In genomic region chr3:149967067-149967685, GRCh38 we compare ENCODE assay signal across 8 cellular contexts. TPM values are rescaled to one million over a fixed set of nuclear protein-coding genes. Genes with fewer than 3 reads are reported as not detected.
A peak's percentile ranks its signal among the peaks of the same experiment; 100 is the strongest.
DNase-seq lines count a peak whose midpoint lies in the region; ATAC-seq and TF ChIP-seq lines count a peak whose summit lies in the region.

No MANE protein-coding gene starts in this region.

- H3K4me1 Mint-ChIP-seq in GM23338 (peaks cover 47% of the 10 kb centered on the region), chondrocyte (ENCODE audit: low read depth) (peaks cover 58% of the 10 kb centered on the region)
- peaks cover 15% of the 10 kb centered on the region for H3K4me1 Mint-ChIP-seq in activated CD4-positive, alpha-beta T cell treated with anti-CD3 and anti-CD28 coated beads, Interleukin-2, amount 10 ng/mL, durations not matched to agents 24 days and 14 days

- H3K27me3 Mint-ChIP-seq in GM23338 (ENCODE audit: insufficient read depth, low read depth, poor library complexity) (peaks cover 16% of the 10 kb centered on the region), chondrocyte (ENCODE audit: low read depth) (no peaks in the 10 kb centered on the region)
- peaks cover 30% of the 10 kb centered on the region for H3K27me3 Mint-ChIP-seq in activated CD4-positive, alpha-beta T cell treated with anti-CD3 and anti-CD28 coated beads, Interleukin-2, amount 10 ng/mL, durations not matched to agents 24 days and 14 days

- H2AFZ ChIP-seq in GM23338, result no peak overlapping the region

- H3K9me3 Mint-ChIP-seq in GM23338 (no peaks in the 10 kb centered on the region; the same call in none of the 3 replicates), chondrocyte (ENCODE audit: low read depth) (no peaks in the 10 kb centered on the region)
- no peaks in the 10 kb centered on the region for H3K9me3 Mint-ChIP-seq in activated CD4-positive, alpha-beta T cell treated with anti-CD3 and anti-CD28 coated beads, Interleukin-2, amount 10 ng/mL, durations not matched to agents 24 days and 14 days

- ATAC-seq in GM23338, result no peak
- ATAC-seq in HG03280 (IDR thresholded peaks at IDR 0.05; ENCODE audit: unreplicated experiment), result no peak
- no peak for ATAC-seq in HG02610 (IDR thresholded peaks at IDR 0.05; ENCODE audit: unreplicated experiment)

- no peak overlapping the region; the same call in 1 of the 2 replicates for H3K27ac Mint-ChIP-seq in GM23338
- peak overlapping the region; percentile 58 for H3K27ac Mint-ChIP-seq in chondrocyte (ENCODE audit: unreplicated experiment)
- H3K27ac Mint-ChIP-seq in activated CD4-positive, alpha-beta T cell treated with anti-CD3 and anti-CD28 coated beads, Interleukin-2, amount 10 ng/mL, durations not matched to agents 24 days and 14 days, result no peak overlapping the region

- no peak for DNase-seq in AG09319 (ENCODE audit: extremely low read depth, low read depth)
- peak; percentile 58 for DNase-seq in GM23338 (ENCODE audit: low spot score)
- DNase-seq in NCI-H460 (ENCODE audit: extremely low read depth, low read depth), result peak; percentile 50
- DNase-seq in chondrocyte (ENCODE audit: low spot score), result no peak
- DNase-seq in midbrain (lab: John Stamatoyannopoulos, UW), result peak; percentile 59
- DNase-seq in activated CD4-positive, alpha-beta T cell treated with anti-CD3 and anti-CD28 coated beads, Interleukin-2, amount 10 ng/mL, durations not matched to agents 24 days and 14 days, result no peak

- peaks cover 3% of the 10 kb centered on the region; the same call in 1 of the 2 replicates for H3K36me3 ChIP-seq in GM23338 (ENCODE audit: insufficient read depth)

- H3K27me3 ChIP-seq in GM23338 (ENCODE audit: insufficient read depth), result no peaks in the 10 kb centered on the region

- H3K79me2 ChIP-seq in GM23338 (replicated peaks; ENCODE audit: insufficient read depth), result peaks cover 80% of the 10 kb centered on the region

- H3K4me3 Mint-ChIP-seq in GM23338, result peak overlapping the region; percentile 63
- peak overlapping the region; percentile 83 for H3K4me3 Mint-ChIP-seq in chondrocyte (ENCODE audit: unreplicated experiment)
- H3K4me3 Mint-ChIP-seq in activated CD4-positive, alpha-beta T cell treated with anti-CD3 and anti-CD28 coated beads, Interleukin-2, amount 10 ng/mL, durations not matched to agents 24 days and 14 days, result no peak overlapping the region

- H3K4me1 ChIP-seq in GM23338 (ENCODE audit: insufficient read depth), result peaks cover 27% of the 10 kb centered on the region

- H3K27ac ChIP-seq in GM23338 (ENCODE audit: low read depth), result peak overlapping the region; percentile 4; the same call in 1 of the 2 replicates

- H3K9me2 ChIP-seq in GM23338 (ENCODE audit: insufficient read depth), result no peaks in the 10 kb centered on the region

- TF ChIP-seq CTCF in AG09319 (IDR thresholded peaks at IDR 0.05; ENCODE audit: low read depth, low read length) (peak; percentile 36), GM23338 (conservative IDR thresholded peaks at IDR 0.05; ENCODE audit: low read depth in 2 of 2) (peak in 1 of 2 experiments; percentile 76; a peak in 3 of 4 replicates), chondrocyte (IDR thresholded peaks at IDR 0.05) (peak; percentile 95)

- H3F3A ChIP-seq in GM23338 (replicated peaks; ENCODE audit: low read depth), result no peaks in the 10 kb centered on the region

- peaks cover 10% of the 10 kb centered on the region for H4K20me1 ChIP-seq in GM23338 (replicated peaks; ENCODE audit: insufficient read depth)

- intact Hi-C loops in activated CD4-positive, alpha-beta T cell treated with anti-CD3 and anti-CD28 coated beads, Interleukin-2, amount 10 ng/mL, durations not matched to agents 24 days and 14 days (cut with micrococcal nuclease), result loop anchor here (1.0 to 10.0 kb wide), 3 partner anchors 217 to 528 kb away; no protein-coding TSS in a partner anchor

- H3K36me3 Mint-ChIP-seq in GM23338 (ENCODE audit: low read depth) (peaks cover 67% of the 10 kb centered on the region), chondrocyte (ENCODE audit: low read depth) (peaks cover 23% of the 10 kb centered on the region)
- no peaks in the 10 kb centered on the region for H3K36me3 Mint-ChIP-seq in activated CD4-positive, alpha-beta T cell treated with anti-CD3 and anti-CD28 coated beads, Interleukin-2, amount 10 ng/mL, durations not matched to agents 24 days and 14 days (ENCODE audit: low read depth)

- peak overlapping the region; percentile 64 for H3K4me3 ChIP-seq in GM23338

- H3K4me2 ChIP-seq in GM23338, result peak overlapping the region; percentile 81

TF ChIP-seq in GM23338, 12 proteins besides CTCF, POLR2A, EP300 and RAD21:
- TF ChIP-seq REST (IDR thresholded peaks at IDR 0.05; ENCODE audit: unreplicated experiment), result no peak
- TF ChIP-seq JUNB (IDR thresholded peaks at IDR 0.05; ENCODE audit: unreplicated experiment), result no peak

RNA-seq across cellular contexts. Expression of gene PFN2, which starts 3.5 kb away (rescaled TPM):
- total RNA-seq in GM23338 (2014; rRNA removed; shearing (Covaris generic)), result 200 and 212 TPM in 2 replicates
- 173 and 183 TPM in 2 replicates for polyA plus RNA-seq in GM23338 (2016; fragmentation: Nextera tagmentation; extraction: Ambion mirVana)
- total RNA-seq in NCI-H460 (2014; rRNA removed; shearing (Covaris generic)), result 179 and 197 TPM in 2 replicates
- 216 and 286 TPM in 2 replicates for polyA plus RNA-seq in NCI-H460 (2014; cell fraction: nucleus; rRNA removed)
- total RNA-seq in chondrocyte, result 430 to 447 TPM (median 437 TPM) in 3 replicates
- 0.62 and 0.82 TPM in 2 replicates for total RNA-seq in activated CD4-positive, alpha-beta T cell treated with anti-CD3 and anti-CD28 coated beads, Interleukin-2, amount 10 ng/mL, durations not matched to agents 24 days and 14 days

Comparison
In these comparisons a context has a peak if more than half of its experiments do, and no peak if none do; other contexts are left out.
1. DNase-seq: peak in GM23338 (single experiment), NCI-H460 (single experiment) and midbrain (single experiment); none in AG09319 (single experiment), chondrocyte (single experiment) and activated CD4-positive, alpha-beta T cell treated with anti-CD3 and anti-CD28 coated beads, Interleukin-2, amount 10 ng/mL, durations not matched to agents 24 days and 14 days (single experiment).
2. RNA of gene PFN2, which starts 3.5 kb away (total RNA-seq): 430 to 447 TPM in chondrocyte, 200 to 212 TPM in GM23338 and 179 to 197 TPM in NCI-H460; 0.62 to 0.82 TPM in activated CD4-positive, alpha-beta T cell treated with anti-CD3 and anti-CD28 coated beads, Interleukin-2, amount 10 ng/mL, durations not matched to agents 24 days and 14 days; every median in the first group is over 10 times any median in the second.